In the genomic region with DNA sequence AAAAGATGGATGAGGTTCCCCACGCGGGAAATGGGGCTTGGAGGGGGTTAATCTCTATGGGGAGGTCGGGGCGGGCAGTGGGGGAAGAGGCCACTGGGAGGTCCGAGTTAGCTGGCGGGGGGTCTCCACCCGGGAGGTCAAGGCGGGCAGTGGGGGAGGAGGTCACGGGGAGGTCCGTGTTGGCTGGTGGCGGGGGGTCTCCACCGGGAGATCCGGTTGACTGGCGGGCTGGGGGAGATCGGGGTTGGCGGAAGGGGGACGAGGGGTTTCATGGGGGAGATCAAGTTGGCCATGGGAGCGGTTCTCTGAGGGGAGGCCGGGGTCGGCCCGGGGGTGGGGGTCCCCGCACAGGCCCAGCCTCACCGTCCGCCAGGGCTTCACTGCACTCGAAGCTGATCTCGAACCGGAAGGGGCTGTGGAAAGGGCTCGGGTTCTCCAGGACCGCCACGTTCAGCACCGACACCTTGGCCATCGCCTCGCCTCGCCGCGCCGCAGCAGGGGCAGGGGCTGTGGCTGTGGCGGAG, we compare ENCODE assay signal across 8 cellular contexts. TPM values are rescaled to one million over a fixed set of nuclear protein-coding genes. Genes with fewer than 3 reads are reported as not detected.
DNase-seq lines count a peak whose midpoint lies in the region; TF ChIP-seq lines count a peak whose summit lies in the region.

No MANE protein-coding gene starts in this region.

- intact Hi-C loops in CD4-positive, alpha-beta memory T cell (cut with micrococcal nuclease), result loop anchor here (1.0 to 2.0 kb wide), 6 partner anchors 18 to 345 kb away; no protein-coding TSS in a partner anchor
- intact Hi-C loops in dorsolateral prefrontal cortex (cut with DNase I), result loop anchor here (1.0 to 5.0 kb wide), 5 partner anchors 18 to 436 kb away; a partner anchor contains a TSS

- peaks cover 18% of the 10 kb centered on the region for H3K4me1 ChIP-seq in CD4-positive, alpha-beta memory T cell (ENCODE audit: insufficient read depth, low read length)
- peaks cover 22% of the 10 kb centered on the region for H3K4me1 ChIP-seq in neural progenitor cell

- H3K27me3 ChIP-seq in CD4-positive, alpha-beta memory T cell (ENCODE audit: insufficient read depth, low read length), result no peaks in the 10 kb centered on the region
- no peaks in the 10 kb centered on the region for H3K27me3 ChIP-seq in dorsolateral prefrontal cortex
- no peaks in the 10 kb centered on the region for H3K27me3 ChIP-seq in neural progenitor cell

- H3K9ac ChIP-seq in neural progenitor cell, result peak overlapping the region; percentile 9

- H2AFZ ChIP-seq in neural progenitor cell (replicated peaks), result peak overlapping the region; percentile 55

- H4K20me1 ChIP-seq in neural progenitor cell (ENCODE audit: low read depth), result peaks cover 26% of the 10 kb centered on the region

- peak overlapping the region; percentile 92 to 100 (median 95) for H3K4me3 Mint-ChIP-seq in CD4-positive, alpha-beta memory T cell
- peak overlapping the region; percentile 94 for H3K4me3 Mint-ChIP-seq in neural progenitor cell

- H3K9me3 ChIP-seq in CD4-positive, alpha-beta memory T cell (ENCODE audit: control insufficient read depth in 1 of 2, low read length in 2 of 2), result no peaks in the 10 kb centered on the region
- no peaks in the 10 kb centered on the region for H3K9me3 ChIP-seq in neural progenitor cell (ENCODE audit: low read depth)

- no peaks in the 10 kb centered on the region for H3K9me3 Mint-ChIP-seq in CD4-positive, alpha-beta memory T cell
- H3K9me3 Mint-ChIP-seq in neural progenitor cell, result no peaks in the 10 kb centered on the region

- peak overlapping the region in 6 of 7 donors; percentile 42 to 97 (median 84) for H3K27ac Mint-ChIP-seq in CD4-positive, alpha-beta memory T cell
- no peak overlapping the region for H3K27ac Mint-ChIP-seq in neural progenitor cell

- peaks cover 13 to 33% (median 21%) of the 10 kb centered on the region in 4 donors for H3K4me1 Mint-ChIP-seq in CD4-positive, alpha-beta memory T cell
- peaks cover 35% of the 10 kb centered on the region for H3K4me1 Mint-ChIP-seq in neural progenitor cell

- peak overlapping the region; percentile 86 for H3K4me2 ChIP-seq in neural progenitor cell

- H3K27ac ChIP-seq in CD4-positive, alpha-beta memory T cell (ENCODE audit: low read depth, low read length), result peak overlapping the region; percentile 60
- H3K27ac ChIP-seq in dorsolateral prefrontal cortex (peak overlapping the region in 22 of 59 donors; percentile 12 to 93 (median 54)), neural progenitor cell (no peak overlapping the region)

- no peaks in the 10 kb centered on the region for H3K36me3 ChIP-seq in CD4-positive, alpha-beta memory T cell (ENCODE audit: insufficient read depth, low read length)
- no peaks in the 10 kb centered on the region for H3K36me3 ChIP-seq in neural progenitor cell

- DNase-seq in CD4-positive, alpha-beta memory T cell, result no peak
- no peak for DNase-seq in Jurkat, Clone E6-1 (ENCODE audit: low read depth, low spot score)
- no peak for DNase-seq in dorsolateral prefrontal cortex
- no peak for DNase-seq in neural progenitor cell (ENCODE audit: low spot score)
- no peak for DNase-seq in effector CD8-positive, alpha-beta T cell (lab: John Stamatoyannopoulos, UW)
- no peak for DNase-seq in SKM-1 (lab: John Stamatoyannopoulos, UW; ENCODE audit: unreplicated experiment)
- DNase-seq in NCI-H226, result no peak
- DNase-seq in DMS53 treated with DMSO at 0.1 percent for 48 hours (lab: John Stamatoyannopoulos, UW; ENCODE audit: unreplicated experiment), result no peak

- CTCF ChIA-PET in CD4-positive, alpha-beta memory T cell (lab: Charles Lee; ENCODE audit: partially characterized antibody), result interaction anchor here (0.6 to 4.1 kb wide), 64 partner anchors 9 to 437 kb away, joined by 3 to 68 read pairs (median 5); a partner anchor contains a TSS

- H3K27me3 Mint-ChIP-seq in CD4-positive, alpha-beta memory T cell, result no peaks in the 10 kb centered on the region
- peaks cover 5% of the 10 kb centered on the region for H3K27me3 Mint-ChIP-seq in neural progenitor cell (ENCODE audit: insufficient read depth, low read depth)

- H3K4me3 ChIP-seq in CD4-positive, alpha-beta memory T cell (ENCODE audit: low read length in 2 of 2), result peak overlapping the region; percentile 23 to 77
- H3K4me3 ChIP-seq in Jurkat, Clone E6-1 (ENCODE audit: low read length), result peak overlapping the region; percentile 68
- H3K4me3 ChIP-seq in dorsolateral prefrontal cortex (peak overlapping the region; percentile 53 to 95 (median 78)), neural progenitor cell (peak overlapping the region; percentile 75)

- H3K36me3 Mint-ChIP-seq in CD4-positive, alpha-beta memory T cell, result peaks cover 3 to 6% of the 10 kb centered on the region in 2 donors
- H3K36me3 Mint-ChIP-seq in neural progenitor cell, result peaks cover 7% of the 10 kb centered on the region

- no peak for TF ChIP-seq CTCF in dorsolateral prefrontal cortex (IDR thresholded peaks at IDR 0.05 in 54 of 56, conservative IDR thresholded peaks at IDR 0.05 in 2 of 56; ENCODE audit: low read depth in 1 of 56, partially characterized antibody in 56 of 56)
- no peak for TF ChIP-seq CTCF in neural progenitor cell (IDR thresholded peaks at IDR 0.05)

- H3F3A ChIP-seq in neural progenitor cell (ENCODE audit: low read depth), result peaks cover 42% of the 10 kb centered on the region

- peaks cover 40% of the 10 kb centered on the region for H3K79me2 ChIP-seq in neural progenitor cell (ENCODE audit: low read depth)

- POLR2A ChIA-PET in CD4-positive, alpha-beta memory T cell (lab: Charles Lee; ENCODE audit: partially characterized antibody), result interaction anchor here (0.7 to 3.2 kb wide), 51 partner anchors 9 to 554 kb away, joined by 3 to 48 read pairs (median 4); a partner anchor contains a TSS

RNA-seq across cellular contexts. Expression of a gene that starts 0.3 kb away (rescaled TPM):
- total RNA-seq in CD4-positive, alpha-beta memory T cell, result 1 to 10 TPM; 2.3 to 3.0 TPM
- 1 to 10 TPM; 1.8 to 3.0 TPM for polyA plus RNA-seq in CD4-positive, alpha-beta memory T cell
- 106 TPM for polyA plus RNA-seq in Jurkat, Clone E6-1 (2012; ENCODE audit: insufficient read depth, insufficient read length)
- total RNA-seq in dorsolateral prefrontal cortex (1 to 10 TPM in 13 of 120 experiments, under 1 TPM in 42, not detected in 65; 0.22 to 2.4 (median 0.63) TPM), neural progenitor cell (ENCODE audit: low replicate concordance) (16.4 and 38.8 TPM in 2 replicates)

RNA-seq across cellular contexts. Expression of a gene that starts 18.5 kb away (rescaled TPM):
- 10 to 100 TPM; 48.9 to 51.7 TPM for total RNA-seq in CD4-positive, alpha-beta memory T cell
- polyA plus RNA-seq in CD4-positive, alpha-beta memory T cell, result 1 to 10 TPM in 1 of 2 donors, under 1 TPM in 1; 0.42 to 2.2 TPM
- polyA plus RNA-seq in Jurkat, Clone E6-1 (2012; ENCODE audit: insufficient read depth, insufficient read length), result 49.7 TPM
- total RNA-seq in dorsolateral prefrontal cortex, result 100 to 1,000 TPM in 118 of 120 experiments, 10 to 100 TPM in 2; 87.9 to 222 (median 163) TPM
- 22.2 and 31.8 TPM in 2 replicates for total RNA-seq in neural progenitor cell (ENCODE audit: low replicate concordance)

RNA-seq across cellular contexts. Expression of a gene that starts 45.5 kb away (rescaled TPM):
- total RNA-seq in CD4-positive, alpha-beta memory T cell, result 10 to 100 TPM; 36.7 to 43.3 TPM
- polyA plus RNA-seq in CD4-positive, alpha-beta memory T cell, result 1 to 10 TPM in 1 of 2 donors, under 1 TPM in 1; 0.16 to 2.4 TPM
- polyA plus RNA-seq in Jurkat, Clone E6-1 (2012; ENCODE audit: insufficient read depth, insufficient read length), result 84.3 TPM
- total RNA-seq in dorsolateral prefrontal cortex, result 100 to 1,000 TPM in 1 of 120 experiments, 10 to 100 TPM in 119; 30.2 to 108 (median 43.1) TPM
- total RNA-seq in neural progenitor cell (ENCODE audit: low replicate concordance), result 22.1 and 53.0 TPM in 2 replicates

RNA-seq across cellular contexts. Expression of a gene that starts 50.5 kb away (rescaled TPM):
- total RNA-seq in CD4-positive, alpha-beta memory T cell, result under 1 TPM in 1 of 2 experiments, not detected in 1; 0.55 TPM
- polyA plus RNA-seq in CD4-positive, alpha-beta memory T cell, result not detected
- polyA plus RNA-seq in Jurkat, Clone E6-1 (2012; ENCODE audit: insufficient read depth, insufficient read length), result not detected
- not detected for total RNA-seq in dorsolateral prefrontal cortex
- total RNA-seq in neural progenitor cell (ENCODE audit: low replicate concordance), result not detected in 2 replicates
